In the genomic region with DNA sequence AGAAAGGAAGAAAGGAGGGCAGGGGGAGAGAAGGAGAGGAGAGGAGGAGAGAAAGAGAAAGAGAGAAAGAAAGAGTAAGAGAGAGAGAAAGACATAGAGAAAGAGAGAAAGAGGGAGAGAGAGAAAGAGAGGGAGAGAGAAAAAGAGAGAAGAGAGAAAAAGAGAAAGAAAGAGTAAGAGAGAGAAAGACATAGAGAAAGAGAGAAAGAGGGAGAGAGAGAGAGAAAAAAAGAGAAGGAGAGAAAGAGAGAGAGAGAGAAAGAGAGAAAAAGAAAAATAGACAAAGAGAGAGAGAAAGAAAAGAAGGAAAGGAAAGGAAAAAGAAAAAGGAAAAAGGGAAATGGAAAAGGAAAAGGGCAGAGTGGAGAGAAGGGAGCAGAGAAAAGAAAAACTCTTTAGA, we compare ENCODE assay signal across 28 cellular contexts.
"Had no signal": no experiment of that assay in that cellular context is flagged by ENCODE, and none has a peak within 500 bp of the region (broad histone marks: within the 10 kb centered on the region; RNA-seq: fewer than 3 reads in every experiment).

No MANE protein-coding gene starts in this region.

- H3K4me3 ChIP-seq: SJCRH30, SK-N-MC had no signal

- H3K36me3 ChIP-seq: SJCRH30 had no signal

- H3K27ac ChIP-seq: SJCRH30, SK-N-MC, VCaP had no signal

- H3K27ac Mint-ChIP-seq: activated CD4-positive, alpha-beta T cell treated with anti-CD3 and anti-CD28 coated beads, Interleukin-2, amount 10 ng/mL, durations not matched to agents 24 days and 14 days; activated naive CD4-positive, alpha-beta T cell treated with anti-CD3 and anti-CD28 coated beads, Interleukin-2, amount 10 ng/mL, durations not matched to agents 7 days and 5 days; activated naive CD8-positive, alpha-beta T cell; activated naive CD8-positive, alpha-beta T cell treated with anti-CD3 and anti-CD28 coated beads, Interleukin-2, amount 50 U/mL, for 24 hours; T-helper 1 cell treated with Interleukin-12 subunit alpha and Interleukin-12 subunit beta and Interleukin-4 antibody, amounts not matched to agents 30 μg/mL and 1 μg/mL, for 36 hours had no signal

- H3K4me3 Mint-ChIP-seq: activated CD4-positive, alpha-beta T cell treated with anti-CD3 and anti-CD28 coated beads, Interleukin-2, amount 10 ng/mL, durations not matched to agents 24 days and 14 days; activated naive CD4-positive, alpha-beta T cell treated with anti-CD3 and anti-CD28 coated beads, Interleukin-2, amount 10 ng/mL, durations not matched to agents 7 days and 5 days; activated naive CD8-positive, alpha-beta T cell; activated naive CD8-positive, alpha-beta T cell treated with anti-CD3 and anti-CD28 coated beads, Interleukin-2, amount 50 U/mL, for 24 hours; activated T-cell treated with anti-CD3 and anti-CD28 coated beads, Interleukin-2, amount 50 U/mL, for 4 hours; brain; T-helper 1 cell treated with Interleukin-12 subunit alpha and Interleukin-12 subunit beta and Interleukin-4 antibody, amounts not matched to agents 30 μg/mL and 1 μg/mL, for 36 hours had no signal

- H3K9me3 Mint-ChIP-seq: activated CD4-positive, alpha-beta T cell treated with anti-CD3 and anti-CD28 coated beads, Interleukin-2, amount 10 ng/mL, durations not matched to agents 24 days and 14 days had no signal

- ATAC-seq: activated naive CD8-positive, alpha-beta T cell treated with anti-CD3 and anti-CD28 coated beads, Interleukin-2, amount 50 U/mL, for 24 hours; activated T-cell treated with anti-CD3 and anti-CD28 coated beads, Interleukin-2, amount 50 U/mL, for 4 hours; Panc1 had no signal

- H3K27me3 Mint-ChIP-seq: activated CD4-positive, alpha-beta T cell treated with anti-CD3 and anti-CD28 coated beads, Interleukin-2, amount 10 ng/mL, durations not matched to agents 24 days and 14 days; activated naive CD4-positive, alpha-beta T cell treated with anti-CD3 and anti-CD28 coated beads, Interleukin-2, amount 10 ng/mL, durations not matched to agents 7 days and 5 days; activated naive CD8-positive, alpha-beta T cell; activated naive CD8-positive, alpha-beta T cell treated with anti-CD3 and anti-CD28 coated beads, Interleukin-2, amount 50 U/mL, for 24 hours; brain had no signal

- H3K27me3 ChIP-seq: SJCRH30 had no signal

- H3K4me1 Mint-ChIP-seq: activated CD4-positive, alpha-beta T cell treated with anti-CD3 and anti-CD28 coated beads, Interleukin-2, amount 10 ng/mL, durations not matched to agents 24 days and 14 days; activated naive CD4-positive, alpha-beta T cell treated with anti-CD3 and anti-CD28 coated beads, Interleukin-2, amount 10 ng/mL, durations not matched to agents 7 days and 5 days; activated naive CD8-positive, alpha-beta T cell treated with anti-CD3 and anti-CD28 coated beads, Interleukin-2, amount 50 U/mL, for 24 hours had no signal

- H3K36me3 Mint-ChIP-seq: activated naive CD4-positive, alpha-beta T cell treated with anti-CD3 and anti-CD28 coated beads, Interleukin-2, amount 10 ng/mL, durations not matched to agents 7 days and 5 days; activated naive CD8-positive, alpha-beta T cell had no signal

- DNase-seq: activated CD4-positive, alpha-beta T cell treated with anti-CD3 and anti-CD28 coated beads, Interleukin-2, amount 10 ng/mL, durations not matched to agents 24 days and 14 days; activated CD4-positive, alpha-beta T cell treated with anti-CD3 and anti-CD28 coated beads, Interleukin-2, amount 50 U/mL, for 4 hours; activated CD4-positive, CD25-positive, alpha-beta regulatory T cell; activated CD8-positive, alpha-beta memory T cell treated with anti-CD3 and anti-CD28 coated beads, Interleukin-2, amount 50 U/mL, for 4 hours; activated effector memory CD4-positive, alpha-beta T cell treated with Interleukin-2 at 50 U/mL for 16 hours; activated naive CD4-positive, alpha-beta T cell treated with anti-CD3 and anti-CD28 coated beads, Interleukin-2, amount 10 ng/mL, durations not matched to agents 7 days and 5 days; activated naive CD8-positive, alpha-beta T cell treated with anti-CD3 and anti-CD28 coated beads, Interleukin-2, amount 50 U/mL, for 24 hours; activated T-cell treated with anti-CD3 and anti-CD28 coated beads for 4 hours; activated T-cell treated with anti-CD3 and anti-CD28 coated beads, Interleukin-2, amount 50 U/mL, for 4 hours; anterior cingulate cortex; central memory CD4-positive, alpha-beta T cell; NCI-H1048; NCI-H1105 treated with DMSO at 0.1 percent for 48 hours; NCI-H1436; NCI-H1694; NCI-H1930; NCI-H2081 treated with DMSO at 0.1 percent for 48 hours; NCI-H226; NCI-H446 treated with DMSO at 0.1 percent for 48 hours; NCI-H524; SHP77; SJCRH30 had no signal
